ENCODE assay signal across 8 cellular contexts in the genomic region with DNA sequence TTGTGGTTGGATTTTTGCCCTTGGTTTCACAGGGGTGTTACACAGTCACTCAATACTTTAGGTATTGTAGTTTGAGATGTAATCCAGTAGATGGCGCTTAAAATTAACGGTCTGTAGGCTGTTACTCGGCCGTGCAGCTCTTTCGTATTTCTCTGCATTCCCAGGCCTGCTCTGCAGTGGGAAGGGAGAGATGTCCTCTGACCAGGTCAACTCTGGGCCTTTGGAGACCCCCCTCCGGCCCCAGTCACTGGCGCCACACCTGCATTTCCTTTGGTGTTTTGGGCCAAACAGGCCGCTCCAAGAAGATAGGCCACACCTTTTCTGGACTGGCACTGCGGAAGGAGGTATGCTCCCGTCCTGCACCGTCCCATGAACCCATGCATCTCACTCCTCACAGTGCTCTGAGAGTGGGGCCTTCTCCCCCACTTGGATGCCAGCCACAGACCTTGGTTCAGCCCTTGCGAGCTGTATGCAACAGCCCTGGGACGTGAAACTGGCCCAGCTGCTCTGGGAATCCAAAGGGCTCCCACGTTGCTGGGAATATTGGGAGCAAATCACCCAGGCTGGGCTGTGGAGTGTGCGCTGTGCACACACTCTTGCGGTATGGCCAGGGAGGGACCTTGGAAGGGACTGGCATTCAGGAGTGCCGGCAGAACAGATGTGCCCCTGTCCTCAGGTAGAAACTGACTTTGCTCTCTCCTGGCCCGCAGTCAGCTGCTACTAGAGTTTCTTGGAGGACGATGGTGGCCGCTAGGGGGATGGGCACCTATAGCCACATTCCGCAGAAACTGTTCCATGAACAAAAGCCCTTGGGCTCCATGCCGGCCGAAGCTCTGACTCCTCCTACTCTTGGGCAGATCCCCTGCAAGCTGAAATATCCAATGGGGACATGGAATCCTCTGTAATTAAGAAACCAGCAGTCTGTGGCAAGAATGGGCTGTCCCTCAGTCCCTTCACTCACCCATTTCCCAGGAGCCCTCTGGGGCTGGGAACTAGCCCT.
A peak's percentile ranks its signal among the peaks of the same experiment; 100 is the strongest.
DNase-seq lines count a peak whose midpoint lies in the region; ATAC-seq and TF ChIP-seq lines count a peak whose summit lies in the region.

No MANE protein-coding gene starts in this region.

- intact Hi-C loops in activated CD4-positive, alpha-beta T cell treated with anti-CD3 and anti-CD28 coated beads for 36 hours (cut with DNase I, micrococcal nuclease) = loop anchor here (1.0 to 5.0 kb wide), 3 partner anchors 814 to 1029 kb away; no protein-coding TSS in a partner anchor
- intact Hi-C loops in activated CD4-positive, alpha-beta T cell treated with anti-CD3 and anti-CD28 coated beads, Interleukin-2, amount 10 ng/mL, durations not matched to agents 24 days and 14 days (cut with micrococcal nuclease) = loop anchor here (5.0 kb wide), 1 partner anchor 814 kb away; no protein-coding TSS in a partner anchor

- H3K27me3 Mint-ChIP-seq in activated CD4-positive, alpha-beta T cell treated with anti-CD3 and anti-CD28 coated beads for 36 hours = no peaks in the 10 kb centered on the region
- H3K27me3 Mint-ChIP-seq in activated CD4-positive, alpha-beta T cell treated with anti-CD3 and anti-CD28 coated beads, Interleukin-2, amount 10 ng/mL, durations not matched to agents 24 days and 14 days = no peaks in the 10 kb centered on the region

- ATAC-seq in activated CD4-positive, alpha-beta T cell treated with anti-CD3 and anti-CD28 coated beads for 36 hours = peak; percentile 36
- peak; percentile 98 for ATAC-seq in HG02885 (IDR thresholded peaks at IDR 0.05; ENCODE audit: poor library complexity, unreplicated experiment)

- no peak overlapping the region for H3K4me3 Mint-ChIP-seq in activated CD4-positive, alpha-beta T cell treated with anti-CD3 and anti-CD28 coated beads for 36 hours
- H3K4me3 Mint-ChIP-seq in activated CD4-positive, alpha-beta T cell treated with anti-CD3 and anti-CD28 coated beads, Interleukin-2, amount 10 ng/mL, durations not matched to agents 24 days and 14 days = no peak overlapping the region

- no peaks in the 10 kb centered on the region for H3K36me3 Mint-ChIP-seq in activated CD4-positive, alpha-beta T cell treated with anti-CD3 and anti-CD28 coated beads for 36 hours (ENCODE audit: low read depth)
- H3K36me3 Mint-ChIP-seq in activated CD4-positive, alpha-beta T cell treated with anti-CD3 and anti-CD28 coated beads, Interleukin-2, amount 10 ng/mL, durations not matched to agents 24 days and 14 days (ENCODE audit: low read depth) = no peaks in the 10 kb centered on the region

- H3K4me3 ChIP-seq in astrocyte of the spinal cord (ENCODE audit: low read depth, low read length) = no peak overlapping the region

- DNase-seq in activated CD4-positive, alpha-beta T cell treated with anti-CD3 and anti-CD28 coated beads for 36 hours = peak; percentile 7
- DNase-seq in activated CD4-positive, alpha-beta T cell treated with anti-CD3 and anti-CD28 coated beads, Interleukin-2, amount 10 ng/mL, durations not matched to agents 24 days and 14 days = no peak
- DNase-seq in NCI-H1092 treated with DMSO at 0.1 percent for 48 hours (lab: John Stamatoyannopoulos, UW) = peak; percentile 53
- DNase-seq in astrocyte of the spinal cord (ENCODE audit: low read depth, low spot score) = peak; percentile 14
- DNase-seq in kidney tubule cell (ENCODE audit: low spot score) = peak; percentile 35
- DNase-seq in NCI-H345 (lab: John Stamatoyannopoulos, UW) = no peak
- no peak for DNase-seq in cerebellar nuclear complex (lab: John Stamatoyannopoulos, UW)

- H3K9me3 Mint-ChIP-seq in activated CD4-positive, alpha-beta T cell treated with anti-CD3 and anti-CD28 coated beads for 36 hours (ENCODE audit: low read depth) = peaks cover 2% of the 10 kb centered on the region
- H3K9me3 Mint-ChIP-seq in activated CD4-positive, alpha-beta T cell treated with anti-CD3 and anti-CD28 coated beads, Interleukin-2, amount 10 ng/mL, durations not matched to agents 24 days and 14 days = no peaks in the 10 kb centered on the region

- TF ChIP-seq CTCF in astrocyte of the spinal cord (IDR thresholded peaks at IDR 0.05; ENCODE audit: low read depth, low read length) = peak; percentile 51

- H3K27ac Mint-ChIP-seq in activated CD4-positive, alpha-beta T cell treated with anti-CD3 and anti-CD28 coated beads for 36 hours = no peak overlapping the region
- no peak overlapping the region for H3K27ac Mint-ChIP-seq in activated CD4-positive, alpha-beta T cell treated with anti-CD3 and anti-CD28 coated beads, Interleukin-2, amount 10 ng/mL, durations not matched to agents 24 days and 14 days

- in situ Hi-C loops in astrocyte of the spinal cord (cut with HindIII; ENCODE audit: low sequenced_read_pairs) = no loop called here

- POLR2A ChIA-PET in activated CD4-positive, alpha-beta T cell treated with anti-CD3 and anti-CD28 coated beads for 36 hours (lab: Charles Lee) = no interaction called here

- H3K4me1 Mint-ChIP-seq in activated CD4-positive, alpha-beta T cell treated with anti-CD3 and anti-CD28 coated beads for 36 hours = no peaks in the 10 kb centered on the region
- H3K4me1 Mint-ChIP-seq in activated CD4-positive, alpha-beta T cell treated with anti-CD3 and anti-CD28 coated beads, Interleukin-2, amount 10 ng/mL, durations not matched to agents 24 days and 14 days = no peaks in the 10 kb centered on the region

- CTCF ChIA-PET in activated CD4-positive, alpha-beta T cell treated with anti-CD3 and anti-CD28 coated beads for 36 hours (lab: Charles Lee) = interaction anchor here (0.6 to 1.6 kb wide), 3 partner anchors 49 to 1028 kb away, joined by 3 to 7 read pairs (median 5); no protein-coding TSS in a partner anchor

Comparison
In these comparisons a context has a peak if more than half of its experiments do, and no peak if none do; other contexts are left out.
1. DNase-seq: peak in activated CD4-positive, alpha-beta T cell treated with anti-CD3 and anti-CD28 coated beads for 36 hours (single experiment), NCI-H1092 treated with DMSO at 0.1 percent for 48 hours (single experiment), astrocyte of the spinal cord (single experiment) and kidney tubule cell (single experiment); none in activated CD4-positive, alpha-beta T cell treated with anti-CD3 and anti-CD28 coated beads, Interleukin-2, amount 10 ng/mL, durations not matched to agents 24 days and 14 days (single experiment), NCI-H345 (single experiment) and cerebellar nuclear complex (0 of 2).